ENCODE assay signal across 8 cellular contexts in genomic region chr3:111667621-111668239, GRCh38. TPM values are rescaled to one million over a fixed set of nuclear protein-coding genes. Genes with fewer than 3 reads are reported as not detected.
DNase-seq lines count a peak whose midpoint lies in the region; ATAC-seq and TF ChIP-seq lines count a peak whose summit lies in the region.

No MANE protein-coding gene starts in this region.

- H3K4me1 ChIP-seq in MM.1S (ENCODE audit: low read length), result peaks cover 13% of the 10 kb centered on the region
- H3K4me1 ChIP-seq in left ventricle myocardium inferior, result no peaks in the 10 kb centered on the region
- peaks cover 0 to 3% (median 0%) of the 10 kb centered on the region in 4 donors for H3K4me1 ChIP-seq in sigmoid colon

- no peaks in the 10 kb centered on the region for H3K79me2 ChIP-seq in MM.1S (ENCODE audit: low read length)

- peak overlapping the region; percentile 28; the same call in 1 of the 2 replicates for H3K4me2 ChIP-seq in MM.1S (ENCODE audit: low read depth, low read length)

- peak; percentile 70 for DNase-seq in GM06990 (ENCODE audit: extremely low read depth, insufficient read length)
- peak; percentile 96 for DNase-seq in MM.1S
- peak; percentile 53 for DNase-seq in activated T-cell treated with anti-CD3 and anti-CD28 coated beads, Interleukin-2, amount 50 U/mL, for 1 hour
- DNase-seq in left ventricle myocardium inferior, result peak; percentile 19
- peak; percentile 36 for DNase-seq in stimulated activated CD8-positive, alpha-beta memory T cell treated with anti-CD3 and anti-CD28 coated beads, Interleukin-15, amount 100 ng/mL, for 1 hour (ENCODE audit: low read depth)
- DNase-seq in NCI-H1417 treated with DMSO at 0.1 percent for 48 hours (lab: John Stamatoyannopoulos, UW), result no peak
- DNase-seq in sigmoid colon, result no peak

- intact Hi-C loops in left ventricle myocardium inferior (cut with micrococcal nuclease) (no loop called here), sigmoid colon (cut with DNase I) (no loop called here)

- H3K36me3 ChIP-seq in GM06990 (ENCODE audit: control insufficient read depth, insufficient read depth, low read length), result no peaks in the 10 kb centered on the region
- H3K36me3 ChIP-seq in MM.1S (replicated peaks; ENCODE audit: insufficient read depth, low read length), result no peaks in the 10 kb centered on the region
- no peaks in the 10 kb centered on the region for H3K36me3 ChIP-seq in left ventricle myocardium inferior
- no peaks in the 10 kb centered on the region for H3K36me3 ChIP-seq in sigmoid colon

- H2AFZ ChIP-seq in MM.1S (ENCODE audit: low read length), result no peak overlapping the region

- H3K9ac ChIP-seq in MM.1S (ENCODE audit: low read length), result no peak overlapping the region

- H3K27ac ChIP-seq in MM.1S (ENCODE audit: low read length) (no peak overlapping the region), left ventricle myocardium inferior (replicated peaks) (peak overlapping the region; percentile 37), sigmoid colon (no peak overlapping the region)

- no peak for TF ChIP-seq POLR2A in sigmoid colon (IDR thresholded peaks at IDR 0.05)

- H3K9me3 ChIP-seq in MM.1S (replicated peaks; ENCODE audit: insufficient read depth, low read length) (no peaks in the 10 kb centered on the region), left ventricle myocardium inferior (replicated peaks) (no peaks in the 10 kb centered on the region), sigmoid colon (no peaks in the 10 kb centered on the region)

- peak; percentile 98 for ATAC-seq in GM21825 (IDR thresholded peaks at IDR 0.05; ENCODE audit: unreplicated experiment)

- 0 out of 2 replicates have a peak, but pooled peaks cover 4% of the 10 kb centered on the region for H3F3A ChIP-seq in MM.1S (ENCODE audit: insufficient read depth, low read length)

- no peaks in the 10 kb centered on the region for H4K20me1 ChIP-seq in MM.1S (ENCODE audit: insufficient read depth, low read length)

- no peaks in the 10 kb centered on the region for H3K9me2 ChIP-seq in MM.1S (replicated peaks; ENCODE audit: insufficient read depth, low read length)

- TF ChIP-seq CTCF in GM06990 (IDR thresholded peaks at IDR 0.05; ENCODE audit: insufficient read depth, low read length, poor library complexity, severe bottlenecking) (no peak), MM.1S (IDR thresholded peaks at IDR 0.05; ENCODE audit: low read length) (no peak), left ventricle myocardium inferior (IDR thresholded peaks at IDR 0.05; ENCODE audit: borderline replicate concordance) (no peak), sigmoid colon (IDR thresholded peaks at IDR 0.05) (no peak)

- TF ChIP-seq EP300 in sigmoid colon (IDR thresholded peaks at IDR 0.05), result no peak

- no peaks in the 10 kb centered on the region for H3K27me3 ChIP-seq in GM06990 (replicated peaks; ENCODE audit: control insufficient read depth, insufficient read depth, low read length)
- no peaks in the 10 kb centered on the region for H3K27me3 ChIP-seq in MM.1S (replicated peaks; ENCODE audit: insufficient read depth, low read length)
- H3K27me3 ChIP-seq in left ventricle myocardium inferior (ENCODE audit: low read depth), result no peaks in the 10 kb centered on the region
- H3K27me3 ChIP-seq in sigmoid colon, result no peaks in the 10 kb centered on the region

- WGBS in sigmoid colon, 2 donors, result 47 to 52% methylated on average over 5 of the region's 5 CpGs

- H3K4me3 ChIP-seq in GM06990 (replicated peaks; ENCODE audit: low read depth, low read length), result no peak overlapping the region
- no peak overlapping the region for H3K4me3 ChIP-seq in MM.1S (ENCODE audit: low read length)
- no peak overlapping the region for H3K4me3 ChIP-seq in left ventricle myocardium inferior
- no peak overlapping the region for H3K4me3 ChIP-seq in sigmoid colon

RNA-seq across cellular contexts. Expression of gene PLCXD2, which starts 6.7 kb away (rescaled TPM):
- total RNA-seq in left ventricle myocardium inferior, result 0.77 TPM
- under 1 TPM; 0.28 to 0.81 (median 0.51) TPM for total RNA-seq in sigmoid colon
- 1 to 10 TPM; 1.8 to 4.8 (median 4.4) TPM for polyA plus RNA-seq in sigmoid colon

Comparison
In these comparisons a context has a peak if more than half of its experiments do, and no peak if none do; other contexts are left out.
1. DNase-seq: peak in GM06990 (single experiment), MM.1S (single experiment), activated T-cell treated with anti-CD3 and anti-CD28 coated beads, Interleukin-2, amount 50 U/mL, for 1 hour (single experiment), left ventricle myocardium inferior (single experiment) and stimulated activated CD8-positive, alpha-beta memory T cell treated with anti-CD3 and anti-CD28 coated beads, Interleukin-15, amount 100 ng/mL, for 1 hour (single experiment); none in NCI-H1417 treated with DMSO at 0.1 percent for 48 hours (single experiment) and sigmoid colon (single experiment).